Comparison of ENCODE assay signal across 1 cellular context in the genomic region with DNA sequence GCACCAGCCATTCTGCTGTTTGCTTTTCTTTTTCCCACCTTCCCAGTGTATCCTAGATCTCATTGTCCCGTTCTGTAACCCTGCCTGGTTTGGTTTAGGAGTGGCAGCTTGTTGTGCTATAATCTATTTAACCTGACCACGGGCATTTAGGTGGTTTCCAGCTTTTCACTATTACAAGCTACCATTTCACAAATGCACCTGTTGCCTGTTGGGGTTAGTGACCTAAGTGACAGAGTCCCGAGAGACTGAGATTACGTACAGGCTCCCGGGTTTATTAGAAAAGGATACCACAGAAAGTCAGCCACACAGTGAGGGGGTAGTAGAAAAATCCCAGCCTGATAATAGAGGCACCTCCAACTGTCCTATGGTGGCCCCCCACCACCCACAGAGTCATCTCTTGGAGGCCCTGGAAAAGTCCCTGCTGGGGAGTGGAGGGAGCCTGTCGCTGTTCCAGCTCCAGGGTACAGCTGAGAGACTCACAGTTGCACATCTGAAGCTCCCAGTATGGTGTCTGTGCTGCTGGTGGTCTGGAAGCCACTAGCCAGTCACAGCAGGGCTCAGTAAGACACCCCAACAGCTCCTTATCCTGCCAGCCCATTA.
TF ChIP-seq lines count a peak whose summit lies in the region.

No MANE protein-coding gene starts in this region.

TF ChIP-seq in GM12878, 131 proteins besides CTCF, POLR2A, EP300 and RAD21 (continued from another document and continues in another):
- TF ChIP-seq, protein P1, sequence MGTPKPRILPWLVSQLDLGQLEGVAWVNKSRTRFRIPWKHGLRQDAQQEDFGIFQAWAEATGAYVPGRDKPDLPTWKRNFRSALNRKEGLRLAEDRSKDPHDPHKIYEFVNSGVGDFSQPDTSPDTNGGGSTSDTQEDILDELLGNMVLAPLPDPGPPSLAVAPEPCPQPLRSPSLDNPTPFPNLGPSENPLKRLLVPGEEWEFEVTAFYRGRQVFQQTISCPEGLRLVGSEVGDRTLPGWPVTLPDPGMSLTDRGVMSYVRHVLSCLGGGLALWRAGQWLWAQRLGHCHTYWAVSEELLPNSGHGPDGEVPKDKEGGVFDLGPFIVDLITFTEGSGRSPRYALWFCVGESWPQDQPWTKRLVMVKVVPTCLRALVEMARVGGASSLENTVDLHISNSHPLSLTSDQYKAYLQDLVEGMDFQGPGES (IDR thresholded peaks at IDR 0.05): no peak
- TF ChIP-seq ZNF207 (IDR thresholded peaks at IDR 0.05; ENCODE audit: borderline replicate concordance) (no peak), SRF (IDR thresholded peaks at IDR 0.05; ENCODE audit: low read depth in 2 of 2, low read length in 2 of 2) (no peak), SMAD5 (IDR thresholded peaks at IDR 0.05; ENCODE audit: low read depth) (no peak), MTA3 (IDR thresholded peaks at IDR 0.05; ENCODE audit: borderline replicate concordance, low read length) (no peak), HCFC1 (IDR thresholded peaks at IDR 0.05; ENCODE audit: low read length) (0 out of 2 replicates have a peak, but pooled peaks have one; percentile 23), STAT1 (conservative IDR thresholded peaks at IDR 0.05) (no peak), YBX1 (IDR thresholded peaks at IDR 0.05) (peak; percentile 81; the same call in 1 of the 2 replicates), ETV6 (conservative IDR thresholded peaks at IDR 0.05 in 1 of 2, IDR thresholded peaks at IDR 0.05 in 1 of 2; ENCODE audit: borderline replicate concordance in 1 of 2, low read depth in 1 of 2) (peak in 1 of 2 experiments; percentile 44; a peak in 1 of 4 replicates), RUNX3 (IDR thresholded peaks at IDR 0.05; ENCODE audit: low read length) (peak; percentile 97), ASH2L (IDR thresholded peaks at IDR 0.05; ENCODE audit: borderline replicate concordance, low read depth) (no peak), SUPT20H (IDR thresholded peaks at IDR 0.05; ENCODE audit: borderline replicate concordance, control insufficient read depth, low read depth, low read length) (no peak), EZH2 (IDR thresholded peaks at IDR 0.05; ENCODE audit: borderline replicate concordance, control insufficient read depth, low read depth, low read length) (no peak), TAF1 (IDR thresholded peaks at IDR 0.05; ENCODE audit: borderline replicate concordance, low read depth, low read length) (0 out of 2 replicates have a peak, but pooled peaks have one; percentile 43), PAX5 (IDR thresholded peaks at IDR 0.05; ENCODE audit: borderline replicate concordance, low read depth, low read length) (peak; percentile 97), EGR1 (IDR thresholded peaks at IDR 0.05; ENCODE audit: borderline replicate concordance in 1 of 2, low read depth in 2 of 2, low read length in 2 of 2) (peak in 1 of 2 experiments; percentile 40; a peak in 2 of 3 replicates), ESRRA (IDR thresholded peaks at IDR 0.05; ENCODE audit: low read length) (no peak), TCF3 (IDR thresholded peaks at IDR 0.05; ENCODE audit: borderline replicate concordance, insufficient read depth, low read depth, low read length) (peak; percentile 98)
- TF ChIP-seq, protein P2, sequence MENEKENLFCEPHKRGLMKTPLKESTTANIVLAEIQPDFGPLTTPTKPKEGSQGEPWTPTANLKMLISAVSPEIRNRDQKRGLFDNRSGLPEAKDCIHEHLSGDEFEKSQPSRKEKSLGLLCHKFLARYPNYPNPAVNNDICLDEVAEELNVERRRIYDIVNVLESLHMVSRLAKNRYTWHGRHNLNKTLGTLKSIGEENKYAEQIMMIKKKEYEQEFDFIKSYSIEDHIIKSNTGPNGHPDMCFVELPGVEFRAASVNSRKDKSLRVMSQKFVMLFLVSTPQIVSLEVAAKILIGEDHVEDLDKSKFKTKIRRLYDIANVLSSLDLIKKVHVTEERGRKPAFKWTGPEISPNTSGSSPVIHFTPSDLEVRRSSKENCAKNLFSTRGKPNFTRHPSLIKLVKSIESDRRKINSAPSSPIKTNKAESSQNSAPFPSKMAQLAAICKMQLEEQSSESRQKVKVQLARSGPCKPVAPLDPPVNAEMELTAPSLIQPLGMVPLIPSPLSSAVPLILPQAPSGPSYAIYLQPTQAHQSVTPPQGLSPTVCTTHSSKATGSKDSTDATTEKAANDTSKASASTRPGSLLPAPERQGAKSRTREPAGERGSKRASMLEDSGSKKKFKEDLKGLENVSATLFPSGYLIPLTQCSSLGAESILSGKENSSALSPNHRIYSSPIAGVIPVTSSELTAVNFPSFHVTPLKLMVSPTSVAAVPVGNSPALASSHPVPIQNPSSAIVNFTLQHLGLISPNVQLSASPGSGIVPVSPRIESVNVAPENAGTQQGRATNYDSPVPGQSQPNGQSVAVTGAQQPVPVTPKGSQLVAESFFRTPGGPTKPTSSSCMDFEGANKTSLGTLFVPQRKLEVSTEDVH (IDR thresholded peaks at IDR 0.05; ENCODE audit: low read depth, partially characterized antibody): no peak
- TF ChIP-seq, protein P3, sequence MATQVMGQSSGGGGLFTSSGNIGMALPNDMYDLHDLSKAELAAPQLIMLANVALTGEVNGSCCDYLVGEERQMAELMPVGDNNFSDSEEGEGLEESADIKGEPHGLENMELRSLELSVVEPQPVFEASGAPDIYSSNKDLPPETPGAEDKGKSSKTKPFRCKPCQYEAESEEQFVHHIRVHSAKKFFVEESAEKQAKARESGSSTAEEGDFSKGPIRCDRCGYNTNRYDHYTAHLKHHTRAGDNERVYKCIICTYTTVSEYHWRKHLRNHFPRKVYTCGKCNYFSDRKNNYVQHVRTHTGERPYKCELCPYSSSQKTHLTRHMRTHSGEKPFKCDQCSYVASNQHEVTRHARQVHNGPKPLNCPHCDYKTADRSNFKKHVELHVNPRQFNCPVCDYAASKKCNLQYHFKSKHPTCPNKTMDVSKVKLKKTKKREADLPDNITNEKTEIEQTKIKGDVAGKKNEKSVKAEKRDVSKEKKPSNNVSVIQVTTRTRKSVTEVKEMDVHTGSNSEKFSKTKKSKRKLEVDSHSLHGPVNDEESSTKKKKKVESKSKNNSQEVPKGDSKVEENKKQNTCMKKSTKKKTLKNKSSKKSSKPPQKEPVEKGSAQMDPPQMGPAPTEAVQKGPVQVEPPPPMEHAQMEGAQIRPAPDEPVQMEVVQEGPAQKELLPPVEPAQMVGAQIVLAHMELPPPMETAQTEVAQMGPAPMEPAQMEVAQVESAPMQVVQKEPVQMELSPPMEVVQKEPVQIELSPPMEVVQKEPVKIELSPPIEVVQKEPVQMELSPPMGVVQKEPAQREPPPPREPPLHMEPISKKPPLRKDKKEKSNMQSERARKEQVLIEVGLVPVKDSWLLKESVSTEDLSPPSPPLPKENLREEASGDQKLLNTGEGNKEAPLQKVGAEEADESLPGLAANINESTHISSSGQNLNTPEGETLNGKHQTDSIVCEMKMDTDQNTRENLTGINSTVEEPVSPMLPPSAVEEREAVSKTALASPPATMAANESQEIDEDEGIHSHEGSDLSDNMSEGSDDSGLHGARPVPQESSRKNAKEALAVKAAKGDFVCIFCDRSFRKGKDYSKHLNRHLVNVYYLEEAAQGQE (IDR thresholded peaks at IDR 0.05; ENCODE audit: low read depth, low read length): no peak
- TF ChIP-seq, protein P4, sequence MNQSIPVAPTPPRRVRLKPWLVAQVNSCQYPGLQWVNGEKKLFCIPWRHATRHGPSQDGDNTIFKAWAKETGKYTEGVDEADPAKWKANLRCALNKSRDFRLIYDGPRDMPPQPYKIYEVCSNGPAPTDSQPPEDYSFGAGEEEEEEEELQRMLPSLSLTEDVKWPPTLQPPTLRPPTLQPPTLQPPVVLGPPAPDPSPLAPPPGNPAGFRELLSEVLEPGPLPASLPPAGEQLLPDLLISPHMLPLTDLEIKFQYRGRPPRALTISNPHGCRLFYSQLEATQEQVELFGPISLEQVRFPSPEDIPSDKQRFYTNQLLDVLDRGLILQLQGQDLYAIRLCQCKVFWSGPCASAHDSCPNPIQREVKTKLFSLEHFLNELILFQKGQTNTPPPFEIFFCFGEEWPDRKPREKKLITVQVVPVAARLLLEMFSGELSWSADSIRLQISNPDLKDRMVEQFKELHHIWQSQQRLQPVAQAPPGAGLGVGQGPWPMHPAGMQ (IDR thresholded peaks at IDR 0.05; ENCODE audit: borderline replicate concordance): no peak; the same call in 1 of the 2 replicates
- TF ChIP-seq, protein P5, sequence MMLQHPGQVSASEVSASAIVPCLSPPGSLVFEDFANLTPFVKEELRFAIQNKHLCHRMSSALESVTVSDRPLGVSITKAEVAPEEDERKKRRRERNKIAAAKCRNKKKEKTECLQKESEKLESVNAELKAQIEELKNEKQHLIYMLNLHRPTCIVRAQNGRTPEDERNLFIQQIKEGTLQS (IDR thresholded peaks at IDR 0.05; ENCODE audit: borderline replicate concordance, extremely low read depth, low read depth, low read length): no peak
- TF ChIP-seq, protein P6, sequence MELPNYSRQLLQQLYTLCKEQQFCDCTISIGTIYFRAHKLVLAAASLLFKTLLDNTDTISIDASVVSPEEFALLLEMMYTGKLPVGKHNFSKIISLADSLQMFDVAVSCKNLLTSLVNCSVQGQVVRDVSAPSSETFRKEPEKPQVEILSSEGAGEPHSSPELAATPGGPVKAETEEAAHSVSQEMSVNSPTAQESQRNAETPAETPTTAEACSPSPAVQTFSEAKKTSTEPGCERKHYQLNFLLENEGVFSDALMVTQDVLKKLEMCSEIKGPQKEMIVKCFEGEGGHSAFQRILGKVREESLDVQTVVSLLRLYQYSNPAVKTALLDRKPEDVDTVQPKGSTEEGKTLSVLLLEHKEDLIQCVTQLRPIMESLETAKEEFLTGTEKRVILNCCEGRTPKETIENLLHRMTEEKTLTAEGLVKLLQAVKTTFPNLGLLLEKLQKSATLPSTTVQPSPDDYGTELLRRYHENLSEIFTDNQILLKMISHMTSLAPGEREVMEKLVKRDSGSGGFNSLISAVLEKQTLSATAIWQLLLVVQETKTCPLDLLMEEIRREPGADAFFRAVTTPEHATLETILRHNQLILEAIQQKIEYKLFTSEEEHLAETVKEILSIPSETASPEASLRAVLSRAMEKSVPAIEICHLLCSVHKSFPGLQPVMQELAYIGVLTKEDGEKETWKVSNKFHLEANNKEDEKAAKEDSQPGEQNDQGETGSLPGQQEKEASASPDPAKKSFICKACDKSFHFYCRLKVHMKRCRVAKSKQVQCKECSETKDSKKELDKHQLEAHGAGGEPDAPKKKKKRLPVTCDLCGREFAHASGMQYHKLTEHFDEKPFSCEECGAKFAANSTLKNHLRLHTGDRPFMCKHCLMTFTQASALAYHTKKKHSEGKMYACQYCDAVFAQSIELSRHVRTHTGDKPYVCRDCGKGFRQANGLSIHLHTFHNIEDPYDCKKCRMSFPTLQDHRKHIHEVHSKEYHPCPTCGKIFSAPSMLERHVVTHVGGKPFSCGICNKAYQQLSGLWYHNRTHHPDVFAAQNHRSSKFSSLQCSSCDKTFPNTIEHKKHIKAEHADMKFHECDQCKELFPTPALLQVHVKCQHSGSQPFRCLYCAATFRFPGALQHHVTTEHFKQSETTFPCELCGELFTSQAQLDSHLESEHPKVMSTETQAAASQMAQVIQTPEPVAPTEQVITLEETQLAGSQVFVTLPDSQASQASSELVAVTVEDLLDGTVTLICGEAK (IDR thresholded peaks at IDR 0.05; ENCODE audit: borderline replicate concordance): no peak
- TF ChIP-seq, protein P7, sequence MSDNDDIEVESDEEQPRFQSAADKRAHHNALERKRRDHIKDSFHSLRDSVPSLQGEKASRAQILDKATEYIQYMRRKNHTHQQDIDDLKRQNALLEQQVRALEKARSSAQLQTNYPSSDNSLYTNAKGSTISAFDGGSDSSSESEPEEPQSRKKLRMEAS (IDR thresholded peaks at IDR 0.05; ENCODE audit: low read depth, low read length): no peak
- TF ChIP-seq, protein P8, sequence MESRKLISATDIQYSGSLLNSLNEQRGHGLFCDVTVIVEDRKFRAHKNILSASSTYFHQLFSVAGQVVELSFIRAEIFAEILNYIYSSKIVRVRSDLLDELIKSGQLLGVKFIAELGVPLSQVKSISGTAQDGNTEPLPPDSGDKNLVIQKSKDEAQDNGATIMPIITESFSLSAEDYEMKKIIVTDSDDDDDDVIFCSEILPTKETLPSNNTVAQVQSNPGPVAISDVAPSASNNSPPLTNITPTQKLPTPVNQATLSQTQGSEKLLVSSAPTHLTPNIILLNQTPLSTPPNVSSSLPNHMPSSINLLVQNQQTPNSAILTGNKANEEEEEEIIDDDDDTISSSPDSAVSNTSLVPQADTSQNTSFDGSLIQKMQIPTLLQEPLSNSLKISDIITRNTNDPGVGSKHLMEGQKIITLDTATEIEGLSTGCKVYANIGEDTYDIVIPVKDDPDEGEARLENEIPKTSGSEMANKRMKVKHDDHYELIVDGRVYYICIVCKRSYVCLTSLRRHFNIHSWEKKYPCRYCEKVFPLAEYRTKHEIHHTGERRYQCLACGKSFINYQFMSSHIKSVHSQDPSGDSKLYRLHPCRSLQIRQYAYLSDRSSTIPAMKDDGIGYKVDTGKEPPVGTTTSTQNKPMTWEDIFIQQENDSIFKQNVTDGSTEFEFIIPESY (IDR thresholded peaks at IDR 0.05): no peak
- TF ChIP-seq, protein P9, sequence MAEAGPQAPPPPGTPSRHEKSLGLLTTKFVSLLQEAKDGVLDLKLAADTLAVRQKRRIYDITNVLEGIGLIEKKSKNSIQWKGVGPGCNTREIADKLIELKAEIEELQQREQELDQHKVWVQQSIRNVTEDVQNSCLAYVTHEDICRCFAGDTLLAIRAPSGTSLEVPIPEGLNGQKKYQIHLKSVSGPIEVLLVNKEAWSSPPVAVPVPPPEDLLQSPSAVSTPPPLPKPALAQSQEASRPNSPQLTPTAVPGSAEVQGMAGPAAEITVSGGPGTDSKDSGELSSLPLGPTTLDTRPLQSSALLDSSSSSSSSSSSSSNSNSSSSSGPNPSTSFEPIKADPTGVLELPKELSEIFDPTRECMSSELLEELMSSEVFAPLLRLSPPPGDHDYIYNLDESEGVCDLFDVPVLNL (IDR thresholded peaks at IDR 0.05; ENCODE audit: low read depth, low read length): no peak
- TF ChIP-seq, protein P10, sequence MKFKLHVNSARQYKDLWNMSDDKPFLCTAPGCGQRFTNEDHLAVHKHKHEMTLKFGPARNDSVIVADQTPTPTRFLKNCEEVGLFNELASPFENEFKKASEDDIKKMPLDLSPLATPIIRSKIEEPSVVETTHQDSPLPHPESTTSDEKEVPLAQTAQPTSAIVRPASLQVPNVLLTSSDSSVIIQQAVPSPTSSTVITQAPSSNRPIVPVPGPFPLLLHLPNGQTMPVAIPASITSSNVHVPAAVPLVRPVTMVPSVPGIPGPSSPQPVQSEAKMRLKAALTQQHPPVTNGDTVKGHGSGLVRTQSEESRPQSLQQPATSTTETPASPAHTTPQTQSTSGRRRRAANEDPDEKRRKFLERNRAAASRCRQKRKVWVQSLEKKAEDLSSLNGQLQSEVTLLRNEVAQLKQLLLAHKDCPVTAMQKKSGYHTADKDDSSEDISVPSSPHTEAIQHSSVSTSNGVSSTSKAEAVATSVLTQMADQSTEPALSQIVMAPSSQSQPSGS (IDR thresholded peaks at IDR 0.05; ENCODE audit: low read length): peak; percentile 96
